Comparison of ENCODE assay signal across 8 cellular contexts in genomic region chr2:216491757-216492635, GRCh38. TPM values are rescaled to one million over a fixed set of nuclear protein-coding genes. Genes with fewer than 3 reads are reported as not detected.
A peak's percentile ranks its signal among the peaks of the same experiment; 100 is the strongest.
DNase-seq lines count a peak whose midpoint lies in the region; ATAC-seq and TF ChIP-seq lines count a peak whose summit lies in the region.

No MANE protein-coding gene starts in this region.

- no peaks in the 10 kb centered on the region for H3K9me3 Mint-ChIP-seq in glutamatergic neuron (ENCODE audit: unreplicated experiment)

- DNase-seq in GM13976 (ENCODE audit: low spot score) (peak; percentile 47), glutamatergic neuron (no peak), epidermal melanocyte (ENCODE audit: insufficient read length, low spot score) (no peak), NCI-H82 treated with DMSO at 0.1 percent for 48 hours (lab: John Stamatoyannopoulos, UW; ENCODE audit: unreplicated experiment) (no peak)
- no peak for DNase-seq in stimulated activated CD8-positive, alpha-beta memory T cell treated with anti-CD3 and anti-CD28 coated beads, Interleukin-4, amount 100 ng/mL, for 48 hours
- DNase-seq in stimulated activated CD4-positive, alpha-beta T cell treated with anti-CD3 and anti-CD28 coated beads, Interleukin-15, amount 100 ng/mL, for 24 hours: no peak

- ATAC-seq in GM21529 (IDR thresholded peaks at IDR 0.05; ENCODE audit: unreplicated experiment) (peak; percentile 85), HG03565 (IDR thresholded peaks at IDR 0.05; ENCODE audit: unreplicated experiment) (peak; percentile 78)

- peaks cover 11% of the 10 kb centered on the region for H3K4me1 Mint-ChIP-seq in glutamatergic neuron (ENCODE audit: low read depth, unreplicated experiment)

- peak overlapping the region; percentile 79 for H3K27ac Mint-ChIP-seq in glutamatergic neuron (ENCODE audit: unreplicated experiment)

- H3K4me3 Mint-ChIP-seq in glutamatergic neuron (ENCODE audit: unreplicated experiment): no peak overlapping the region

- H3K27me3 Mint-ChIP-seq in glutamatergic neuron (ENCODE audit: unreplicated experiment): no peaks in the 10 kb centered on the region

- in situ Hi-C loops in GM13976 (cut with MboI; ENCODE audit: low sequenced_read_pairs, unreplicated experiment): no loop called here

- no peak for TF ChIP-seq CTCF in GM13976 (IDR thresholded peaks at IDR 0.05; ENCODE audit: borderline replicate concordance, control extremely low read depth, extremely low read depth, insufficient read depth, missing control alignments)
- TF ChIP-seq CTCF in glutamatergic neuron (IDR thresholded peaks at IDR 0.05; ENCODE audit: partially characterized antibody, unreplicated experiment): no peak

- H3K36me3 Mint-ChIP-seq in glutamatergic neuron (ENCODE audit: unreplicated experiment): no peaks in the 10 kb centered on the region

RNA-seq across cellular contexts. Expression of gene RPL37A, which starts 6.6 kb away (rescaled TPM):
- 1,757 TPM for total RNA-seq in glutamatergic neuron (ENCODE audit: unreplicated experiment)
